6 cellular contexts compared by ENCODE assay signal in the genomic region with DNA sequence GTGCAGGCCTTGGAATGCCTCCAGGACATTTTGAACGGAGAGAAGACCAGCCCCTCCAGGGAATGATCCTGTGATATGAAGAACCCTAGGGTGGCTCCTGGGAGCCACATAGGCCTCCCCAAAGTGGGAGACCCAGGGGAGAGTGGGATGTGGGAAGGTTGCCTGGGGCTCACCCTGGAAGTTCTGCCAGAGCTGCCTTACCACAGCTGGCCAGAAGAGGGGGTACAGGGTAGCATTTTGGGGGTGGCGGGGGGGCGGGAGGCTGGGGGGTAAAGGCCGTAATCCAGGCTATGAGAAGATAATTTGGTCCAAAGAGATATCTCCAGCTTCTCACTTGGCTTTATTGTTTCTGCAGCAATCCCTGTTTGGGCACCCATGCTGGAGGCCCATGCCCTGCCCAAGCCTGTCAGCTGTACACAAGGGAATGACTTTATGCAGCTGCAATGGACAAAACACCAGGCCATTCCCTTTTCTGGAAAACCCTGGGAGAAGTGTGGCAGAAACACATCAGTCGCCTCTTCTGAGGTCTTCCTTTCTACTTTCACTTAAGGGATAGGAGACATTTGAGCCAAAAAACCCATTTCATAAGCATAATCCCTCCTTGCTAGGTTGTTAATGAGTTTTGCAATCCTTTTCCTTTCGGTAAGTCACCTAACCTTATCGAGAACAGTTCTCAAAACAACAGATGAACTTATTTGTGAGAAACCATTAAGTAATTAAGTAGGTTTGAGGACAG. TPM values are rescaled to one million over a fixed set of nuclear protein-coding genes. Genes with fewer than 3 reads are reported as not detected.
DNase-seq lines count a peak whose midpoint lies in the region; ATAC-seq and TF ChIP-seq lines count a peak whose summit lies in the region.

No MANE protein-coding gene starts in this region.

- DNase-seq in activated T-cell treated with anti-CD3 and anti-CD28 coated beads, Interleukin-2, amount 50 U/mL, for 72 hours = peak; percentile 27 to 34
- DNase-seq in mucosa of descending colon (peak in 1 of 3 donors; percentile 20), midbrain (lab: John Stamatoyannopoulos, UW) (no peak), NCI-H1417 treated with DMSO at 0.1 percent for 48 hours (lab: John Stamatoyannopoulos, UW) (no peak)

- no peaks in the 10 kb centered on the region for H3K36me3 ChIP-seq in mucosa of descending colon (ENCODE audit: low read depth)

- H3K4me1 Mint-ChIP-seq in activated T-cell treated with anti-CD3 and anti-CD28 coated beads, Interleukin-2, amount 50 U/mL, for 72 hours (ENCODE audit: low read depth) = no peaks in the 10 kb centered on the region

- intact Hi-C loops in mucosa of descending colon (cut with DNase I, micrococcal nuclease) = no loop called here

- no peak overlapping the region for H3K4me3 Mint-ChIP-seq in activated T-cell treated with anti-CD3 and anti-CD28 coated beads, Interleukin-2, amount 50 U/mL, for 72 hours

- H3K9me3 ChIP-seq in mucosa of descending colon = no peaks in the 10 kb centered on the region

- H3K9me3 Mint-ChIP-seq in activated T-cell treated with anti-CD3 and anti-CD28 coated beads, Interleukin-2, amount 50 U/mL, for 72 hours = no peaks in the 10 kb centered on the region

- no peak overlapping the region for H3K27ac Mint-ChIP-seq in activated T-cell treated with anti-CD3 and anti-CD28 coated beads, Interleukin-2, amount 50 U/mL, for 72 hours

- no peak for ATAC-seq in activated T-cell treated with anti-CD3 and anti-CD28 coated beads, Interleukin-2, amount 50 U/mL, for 72 hours (replicated peaks in 1 of 2)
- no peak for ATAC-seq in mucosa of descending colon
- no peak for ATAC-seq in HG03045 (IDR thresholded peaks at IDR 0.05; ENCODE audit: unreplicated experiment)

- H3K36me3 Mint-ChIP-seq in activated T-cell treated with anti-CD3 and anti-CD28 coated beads, Interleukin-2, amount 50 U/mL, for 72 hours (ENCODE audit: insufficient read depth in 2 of 2) = no peaks in the 10 kb centered on the region

- no peak overlapping the region for H3K4me3 ChIP-seq in mucosa of descending colon

- peak; percentile 50 for TF ChIP-seq CTCF in GM12873 (IDR thresholded peaks at IDR 0.05; ENCODE audit: insufficient read depth, low read depth, low read length, missing control alignments)
- TF ChIP-seq CTCF in mucosa of descending colon (IDR thresholded peaks at IDR 0.05) = peak; percentile 23

- no peaks in the 10 kb centered on the region for H3K4me1 ChIP-seq in mucosa of descending colon (ENCODE audit: low read depth)

- no peaks in the 10 kb centered on the region for H3K27me3 Mint-ChIP-seq in activated T-cell treated with anti-CD3 and anti-CD28 coated beads, Interleukin-2, amount 50 U/mL, for 72 hours (ENCODE audit: low read depth)

RNA-seq across cellular contexts. Expression of a gene that starts 11.0 kb away (rescaled TPM):
- total RNA-seq in activated T-cell treated with anti-CD3 and anti-CD28 coated beads, Interleukin-2, amount 50 U/mL, for 72 hours = 1 to 10 TPM; 1.3 TPM
- 1 to 10 TPM; 1.9 to 5.3 (median 4.0) TPM for total RNA-seq in mucosa of descending colon

RNA-seq across cellular contexts. Expression of a gene that starts 15.4 kb away (rescaled TPM):
- total RNA-seq in activated T-cell treated with anti-CD3 and anti-CD28 coated beads, Interleukin-2, amount 50 U/mL, for 72 hours = 10 to 100 TPM; 21.8 to 24.5 TPM
- 1 to 10 TPM; 1.9 to 6.0 (median 4.3) TPM for total RNA-seq in mucosa of descending colon

RNA-seq across cellular contexts. Expression of a gene that starts 51.3 kb away (rescaled TPM):
- not detected for total RNA-seq in activated T-cell treated with anti-CD3 and anti-CD28 coated beads, Interleukin-2, amount 50 U/mL, for 72 hours
- total RNA-seq in mucosa of descending colon = 1 to 10 TPM in 1 of 3 donors, under 1 TPM in 2; 0.72 to 1.4 (median 0.89) TPM

RNA-seq across cellular contexts. Expression of a gene that starts 51.5 kb away (rescaled TPM):
- 10 to 100 TPM; 34.4 to 40.8 TPM for total RNA-seq in activated T-cell treated with anti-CD3 and anti-CD28 coated beads, Interleukin-2, amount 50 U/mL, for 72 hours
- 10 to 100 TPM in 2 of 3 donors, 1 to 10 TPM in 1; 9.3 to 14.8 (median 11.1) TPM for total RNA-seq in mucosa of descending colon

Comparison
In these comparisons a context has a peak if more than half of its experiments do, and no peak if none do; other contexts are left out.
1. DNase-seq: peak in activated T-cell treated with anti-CD3 and anti-CD28 coated beads, Interleukin-2, amount 50 U/mL, for 72 hours (2 of 2); none in midbrain (single experiment) and NCI-H1417 treated with DMSO at 0.1 percent for 48 hours (single experiment).